Comparison of ENCODE assay signal across 21 cellular contexts in genomic region chr13:86741762-86742285, GRCh38.
DNase-seq lines count a peak whose midpoint lies in the region; ATAC-seq, FAIRE-seq and TF ChIP-seq lines count a peak whose summit lies in the region.
"Had no signal": no experiment of that assay in that cellular context is flagged by ENCODE, and none has a peak within 500 bp of the region (broad histone marks: within the 10 kb centered on the region; RNA-seq: fewer than 3 reads in every experiment).

No MANE protein-coding gene starts in this region.

- H3K79me1 ChIP-seq in IMR-90 (ENCODE audit: low read depth in 1 of 2, low read length in 2 of 2) (no peaks in the 10 kb centered on the region), mesenchymal stem cell (replicated peaks; ENCODE audit: low read length, poor library complexity, severe bottlenecking) (no peaks in the 10 kb centered on the region)

- H2BK20ac ChIP-seq in IMR-90 (ENCODE audit: low read depth, low read length) = no peak overlapping the region

- H2BK15ac ChIP-seq in IMR-90 (ENCODE audit: low read depth, low read length) = no peak overlapping the region
- H2BK15ac ChIP-seq in mesenchymal stem cell (ENCODE audit: low read depth, poor library complexity, severe bottlenecking) = no peak overlapping the region

- H3K27ac ChIP-seq in IMR-90 (ENCODE audit: insufficient read depth, low read length) (no peak overlapping the region), RWPE2 (ENCODE audit: poor library complexity, severe bottlenecking) (no peak overlapping the region), mesenchymal stem cell (ENCODE audit: low read length, poor library complexity, severe bottlenecking) (no peak overlapping the region)
- H3K27ac ChIP-seq: ovary, thyroid gland had no signal

- H4K91ac ChIP-seq in IMR-90 (ENCODE audit: insufficient read depth, low read depth, low read length) (no peak overlapping the region), mesenchymal stem cell (ENCODE audit: low read length) (no peak overlapping the region)

- no peak for TF ChIP-seq RAD21 in IMR-90 (IDR thresholded peaks at IDR 0.05; ENCODE audit: low read length)

- H3K9me3 ChIP-seq in IMR-90 (ENCODE audit: control insufficient read depth, insufficient read depth, low read length) (no peaks in the 10 kb centered on the region), RWPE2 (ENCODE audit: severe bottlenecking) (no peaks in the 10 kb centered on the region), mesenchymal stem cell (ENCODE audit: control insufficient read depth, low read length) (peaks cover 2% of the 10 kb centered on the region)
- H3K9me3 ChIP-seq: ovary, thyroid gland had no signal

- H3K14ac ChIP-seq in IMR-90 (replicated peaks; ENCODE audit: low read depth, low read length) = no peak overlapping the region
- no peak overlapping the region for H3K14ac ChIP-seq in mesenchymal stem cell (ENCODE audit: low read length in 2 of 2)

- in situ Hi-C loops in IMR-90 (cut with MboI; ENCODE audit: low sequenced_read_pairs) = no loop called here

- no peaks in the 10 kb centered on the region for H3K4me1 Mint-ChIP-seq in osteocyte (ENCODE audit: unreplicated experiment)
- H3K4me1 Mint-ChIP-seq: activated CD4-positive, alpha-beta T cell treated with anti-CD3 and anti-CD28 coated beads for 36 hours; activated naive CD4-positive, alpha-beta T cell treated with anti-CD3 and anti-CD28 coated beads, Interleukin-2, amount 50 U/mL, for 24 hours had no signal

- POLR2A ChIA-PET in IMR-90 (lab: Charles Lee; ENCODE audit: unreplicated experiment) = no interaction called here

- H3K36me3 ChIP-seq in IMR-90 (ENCODE audit: control insufficient read depth, insufficient read depth, low read length) (no peaks in the 10 kb centered on the region), RWPE2 (ENCODE audit: low read depth) (no peaks in the 10 kb centered on the region), mesenchymal stem cell (ENCODE audit: control insufficient read depth in 1 of 2, insufficient read depth in 2 of 2, low read depth in 1 of 2, low read length in 2 of 2) (no peaks in the 10 kb centered on the region)
- H3K36me3 ChIP-seq: ovary, thyroid gland had no signal

- TF ChIP-seq CTCF in D721Med (IDR thresholded peaks at IDR 0.05; ENCODE audit: insufficient read depth, missing control alignments) = peak; percentile 7
- TF ChIP-seq CTCF in IMR-90 (conservative IDR thresholded peaks at IDR 0.05; ENCODE audit: low read depth, low read length) = 0 out of 2 replicates have a peak, but pooled peaks have one; percentile 5
- peak; percentile 20 for TF ChIP-seq CTCF in RWPE2 (IDR thresholded peaks at IDR 0.05; ENCODE audit: poor library complexity, severe bottlenecking)
- TF ChIP-seq CTCF in osteocyte (IDR thresholded peaks at IDR 0.05) = no peak

- ATAC-seq in IMR-90 (ENCODE audit: low read depth) (no peak), RWPE2 (ENCODE audit: low read depth) (no peak), GM19397 (IDR thresholded peaks at IDR 0.05; ENCODE audit: unreplicated experiment) (no peak)
- ATAC-seq: activated CD4-positive, alpha-beta T cell treated with anti-CD3 and anti-CD28 coated beads for 36 hours had no signal

- H2AK9ac ChIP-seq in IMR-90 (replicated peaks; ENCODE audit: low read depth, low read length, poor library complexity) = no peak overlapping the region

- H2BK120ac ChIP-seq in IMR-90 (ENCODE audit: low read depth, low read length) (no peak overlapping the region), mesenchymal stem cell (ENCODE audit: low read depth, low read length) (no peak overlapping the region)

- peaks cover 3% of the 10 kb centered on the region for H3K27me3 Mint-ChIP-seq in osteocyte (ENCODE audit: unreplicated experiment)
- H3K27me3 Mint-ChIP-seq: activated CD4-positive, alpha-beta T cell treated with anti-CD3 and anti-CD28 coated beads for 36 hours; activated naive CD4-positive, alpha-beta T cell treated with anti-CD3 and anti-CD28 coated beads, Interleukin-2, amount 50 U/mL, for 24 hours had no signal

- H3K23ac ChIP-seq in IMR-90 (ENCODE audit: low read depth, low read length) (no peak overlapping the region), mesenchymal stem cell (ENCODE audit: low read length in 2 of 2) (no peak overlapping the region)

- H3K4me3 ChIP-seq in IMR-90 (ENCODE audit: insufficient read depth, low read depth, low read length) (no peak overlapping the region), RWPE2 (ENCODE audit: severe bottlenecking) (no peak overlapping the region), mesenchymal stem cell (ENCODE audit: insufficient read depth in 1 of 2, low read depth in 1 of 2, low read length in 2 of 2) (no peak overlapping the region)
- H3K4me3 ChIP-seq: lung, ovary, thyroid gland had no signal

- BruUV-seq in IMR-90 (replicated peaks; lab: Mats Ljungman, UMichigan) = no TSS peak

- H4K8ac ChIP-seq in IMR-90 (ENCODE audit: low read depth in 2 of 2, low read length in 2 of 2) (no peak overlapping the region), mesenchymal stem cell (ENCODE audit: low read length) (no peak overlapping the region)

- no peak for TF ChIP-seq POLR2A in IMR-90 (IDR thresholded peaks at IDR 0.05; ENCODE audit: low read depth, low read length)

- H3K9me3 Mint-ChIP-seq in osteocyte (ENCODE audit: unreplicated experiment) = no peaks in the 10 kb centered on the region

- H3K4me2 ChIP-seq in IMR-90 (ENCODE audit: low read depth, low read length) (no peak overlapping the region), mesenchymal stem cell (ENCODE audit: low read length, poor library complexity, severe bottlenecking) (no peak overlapping the region)

- H2AFZ ChIP-seq in IMR-90 (replicated peaks; ENCODE audit: low read length, poor library complexity) (no peak overlapping the region), mesenchymal stem cell (ENCODE audit: low read depth, low read length) (no peak overlapping the region)

- no peak overlapping the region for H2AK5ac ChIP-seq in IMR-90 (ENCODE audit: low read depth, low read length)
- no peak overlapping the region for H2AK5ac ChIP-seq in mesenchymal stem cell (ENCODE audit: low read length, severe bottlenecking)

- H3K56ac ChIP-seq in IMR-90 (ENCODE audit: extremely low read depth, insufficient read depth, low read length) = no peak overlapping the region

- no peaks in the 10 kb centered on the region for H3K9me1 ChIP-seq in IMR-90 (ENCODE audit: insufficient read depth, low read length)

- no peaks in the 10 kb centered on the region for H3K4me1 ChIP-seq in IMR-90 (ENCODE audit: control insufficient read depth, insufficient read depth, low read length)
- H3K4me1 ChIP-seq in RWPE2 (ENCODE audit: insufficient read depth, poor library complexity, severe bottlenecking) = no peaks in the 10 kb centered on the region
- no peaks in the 10 kb centered on the region for H3K4me1 ChIP-seq in mesenchymal stem cell (ENCODE audit: control insufficient read depth, insufficient read depth, low read depth, low read length)
- H3K4me1 ChIP-seq: thyroid gland had no signal

- no peak overlapping the region for H3K18ac ChIP-seq in IMR-90 (ENCODE audit: low read depth, low read length)
- no peak overlapping the region for H3K18ac ChIP-seq in mesenchymal stem cell (ENCODE audit: low read depth in 1 of 2, low read length in 2 of 2)

- DNase-seq in D721Med (ENCODE audit: insufficient read length, low spot score) (no peak), IMR-90 (no peak), RWPE2 (ENCODE audit: low spot score) (no peak), mesenchymal stem cell (peak; percentile 4), ureter (ENCODE audit: low spot score) (no peak), osteocyte (ENCODE audit: extremely low spot score, unreplicated experiment) (no peak)
- no peak for DNase-seq in effector CD8-positive, alpha-beta T cell (lab: John Stamatoyannopoulos, UW)
- DNase-seq: activated CD4-positive, alpha-beta T cell treated with anti-CD3 and anti-CD28 coated beads for 36 hours; COR-L47; KBM-7; NCI-H1105 treated with DMSO at 0.1 percent for 48 hours; ovary; stimulated activated naive CD4-positive, alpha-beta T cell treated with Interleukin-2 at 50 U/mL for 16 hours; thyroid gland had no signal

- no peaks in the 10 kb centered on the region for H3K36me3 Mint-ChIP-seq in osteocyte (ENCODE audit: unreplicated experiment)
- H3K36me3 Mint-ChIP-seq: activated naive CD4-positive, alpha-beta T cell treated with anti-CD3 and anti-CD28 coated beads, Interleukin-2, amount 50 U/mL, for 24 hours had no signal

- H2BK5ac ChIP-seq in IMR-90 (ENCODE audit: low read depth, low read length, poor library complexity, severe bottlenecking) (no peak overlapping the region), mesenchymal stem cell (ENCODE audit: low read depth, low read length, poor library complexity, severe bottlenecking) (no peak overlapping the region)

- no peak overlapping the region for H4K5ac ChIP-seq in IMR-90 (ENCODE audit: low read depth, low read length)

- H4K20me1 ChIP-seq in IMR-90 (ENCODE audit: insufficient read depth, low read length) = no peaks in the 10 kb centered on the region

- dilution Hi-C loops in IMR-90 (cut with HindIII; ENCODE audit: low sequenced_read_pairs, unreplicated experiment) = no loop called here

- CTCF ChIA-PET in IMR-90 (lab: Yijun Ruan, JAX) = no interaction called here

- FAIRE-seq in D721Med (lab: Jason Lieb, UNC) = no peak
- FAIRE-seq: astrocyte, endometrium, islet of Langerhans, RCC 7860 had no signal

- H3K4me3 Mint-ChIP-seq in osteocyte (ENCODE audit: unreplicated experiment) = no peak overlapping the region
- H3K4me3 Mint-ChIP-seq: activated CD4-positive, alpha-beta T cell treated with anti-CD3 and anti-CD28 coated beads for 36 hours; activated naive CD4-positive, alpha-beta T cell treated with anti-CD3 and anti-CD28 coated beads, Interleukin-2, amount 50 U/mL, for 24 hours had no signal

- no peak overlapping the region for H3K27ac Mint-ChIP-seq in osteocyte (ENCODE audit: unreplicated experiment)
- H3K27ac Mint-ChIP-seq: activated CD4-positive, alpha-beta T cell treated with anti-CD3 and anti-CD28 coated beads for 36 hours; activated naive CD4-positive, alpha-beta T cell treated with anti-CD3 and anti-CD28 coated beads, Interleukin-2, amount 50 U/mL, for 24 hours had no signal

- H3K27me3 ChIP-seq in IMR-90 (ENCODE audit: control insufficient read depth, insufficient read depth, low read length) = no peaks in the 10 kb centered on the region
- no peaks in the 10 kb centered on the region for H3K27me3 ChIP-seq in RWPE2 (ENCODE audit: insufficient read depth, poor library complexity, severe bottlenecking)
- H3K27me3 ChIP-seq in mesenchymal stem cell (ENCODE audit: control insufficient read depth in 1 of 2, insufficient read depth in 1 of 2, low read length in 2 of 2) = no peaks in the 10 kb centered on the region
- H3K27me3 ChIP-seq: ovary, thyroid gland had no signal

- H3K4ac ChIP-seq in IMR-90 (ENCODE audit: low read depth, low read length) (no peak overlapping the region), mesenchymal stem cell (ENCODE audit: low read depth in 1 of 2, low read length in 2 of 2) (no peak overlapping the region)

- intact Hi-C loops in IMR-90 (cut with micrococcal nuclease) = no loop called here

- no CpG with 5 or more reads among the region's 2 CpGs for WGBS in IMR-90 (ENCODE audit: extremely low coverage in 2 of 2, insufficient read length in 1 of 2), 2 experiments
- WGBS in mesenchymal stem cell = 75% methylated on average over 1 of the region's 2 CpGs

- H2BK12ac ChIP-seq in mesenchymal stem cell (ENCODE audit: low read length in 2 of 2) = no peak overlapping the region

- no peak overlapping the region for H3K9ac ChIP-seq in IMR-90 (ENCODE audit: low read depth, low read length)
- H3K9ac ChIP-seq in mesenchymal stem cell (ENCODE audit: low read length) = no peak overlapping the region
